In the genomic region with DNA sequence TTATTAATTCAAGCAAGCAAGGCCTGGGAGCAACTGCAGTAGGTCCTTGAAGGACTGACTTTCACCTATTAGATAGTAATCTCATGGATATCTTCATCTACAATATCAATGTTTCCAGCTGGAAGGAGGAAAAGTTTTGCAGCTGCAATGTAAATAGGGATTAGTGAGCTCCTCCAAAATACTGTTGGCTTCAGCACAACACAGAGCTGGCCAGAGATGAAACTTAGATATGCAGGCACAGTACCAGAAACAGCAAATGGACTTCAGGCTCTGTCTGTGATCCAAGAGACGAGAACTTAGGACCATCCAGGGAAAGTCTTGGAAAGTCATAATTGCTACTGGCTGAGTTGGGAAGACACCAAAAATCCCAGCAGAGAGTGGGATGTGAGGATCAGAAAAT, we compare ENCODE assay signal across 26 cellular contexts. TPM values are rescaled to one million over a fixed set of nuclear protein-coding genes. Genes with fewer than 3 reads are reported as not detected.
"Had no signal": no experiment of that assay in that cellular context is flagged by ENCODE, and none has a peak within 500 bp of the region (broad histone marks: within the 10 kb centered on the region; RNA-seq: fewer than 3 reads in every experiment).

No MANE protein-coding gene starts in this region.

- H3K36me3 ChIP-seq: left lung, pancreas, right atrium auricular region, right lobe of liver, stomach, suprapubic skin, thoracic aorta, tibial artery, upper lobe of right lung had no signal

- H3K27me3 ChIP-seq: left lung, pancreas, right atrium auricular region, right lobe of liver, stomach, suprapubic skin, tibial artery, upper lobe of right lung had no signal

- H3K4me1 ChIP-seq: left lung, pancreas, right lobe of liver, upper lobe of right lung had no signal

- ATAC-seq: left colon; left lung; naive thymus-derived CD8-positive, alpha-beta T cell; pancreas; right lobe of liver; stimulated activated naive B cell treated with anti-CD40 and anti-IgM and Interleukin-4, amounts not matched to agents 10 μg/mL and 1 μg/mL and 100 μg/mL, for 72 hours; stimulated activated naive CD8-positive, alpha-beta T cell treated with anti-CD3 and anti-CD28 coated beads, Interleukin-15, Interleukin-2, amounts not matched to agents 100 U/mL and 50 U/mL, for 24 hours; upper lobe of right lung had no signal

- H3K27ac ChIP-seq: left lung, pancreas, right atrium auricular region, right lobe of liver, skin epidermis, stomach, suprapubic skin, thoracic aorta, tibial artery, upper lobe of right lung had no signal

- H3K4me3 ChIP-seq: left lung, lung, pancreas, right atrium auricular region, right lobe of liver, skin epidermis, stomach, suprapubic skin, thoracic aorta, tibial artery, upper lobe of right lung had no signal

- H3K9me3 ChIP-seq: pancreas, right atrium auricular region, right lobe of liver, suprapubic skin, thoracic aorta, upper lobe of right lung had no signal

- DNase-seq: hypothalamus; immature natural killer cell; kidney; left colon; left lung; mesenchymal stem cell; naive thymus-derived CD8-positive, alpha-beta T cell; nucleus accumbens; pancreas; right lobe of liver; stimulated activated CD4-positive, alpha-beta T cell treated with anti-CD3 and anti-CD28 coated beads, Interleukin-12 subunit alpha, Interleukin-12 subunit beta, amount 100 ng/mL, for 4 hours; stimulated activated CD4-positive, alpha-beta T cell treated with anti-CD3 and anti-CD28 coated beads, Interleukin-15, amount 100 ng/mL, for 24 hours; stimulated activated CD4-positive, alpha-beta T cell treated with anti-CD3 and anti-CD28 coated beads, Interleukin-2, amount 100 ng/mL, for 24 hours; stimulated activated CD4-positive, alpha-beta T cell treated with anti-CD3 and anti-CD28 coated beads, Interleukin-4, amount 100 ng/mL, for 1 hour; stimulated activated naive B cell treated with anti-CD40 and anti-IgM and Interleukin-4, amounts not matched to agents 10 μg/mL and 1 μg/mL and 100 μg/mL, for 72 hours; stimulated activated naive CD8-positive, alpha-beta T cell treated with anti-CD3 and anti-CD28 coated beads, Interleukin-15, Interleukin-2, amounts not matched to agents 100 U/mL and 50 U/mL, for 24 hours; stomach; tibial artery; trophoblast cell; upper lobe of right lung had no signal

RNA-seq across cellular contexts. Expression of a gene that starts 57.4 kb away (rescaled TPM):
- total RNA-seq: osteoblast had no signal
